Comparison of ENCODE assay signal across 19 cellular contexts in genomic region chr16:69367980-69368379, GRCh38. TPM values are rescaled to one million over a fixed set of nuclear protein-coding genes. Genes with fewer than 3 reads are reported as not detected.
A peak's percentile ranks its signal among the peaks of the same experiment; 100 is the strongest.
DNase-seq lines count a peak whose midpoint lies in the region; ATAC-seq, FAIRE-seq and TF ChIP-seq lines count a peak whose summit lies in the region.
"Had no signal": no experiment of that assay in that cellular context is flagged by ENCODE, and none has a peak within 500 bp of the region (broad histone marks: within the 10 kb centered on the region; RNA-seq: fewer than 3 reads in every experiment).

No MANE protein-coding gene starts in this region.

- H3K4me3 Mint-ChIP-seq in naive B cell = peak overlapping the region in 1 of 8 donors; percentile 25

- H3K36me3 Mint-ChIP-seq in naive B cell = peaks cover 23 to 38% of the 10 kb centered on the region in 2 donors

- FAIRE-seq in bronchial epithelial cell (lab: Jason Lieb, UNC) = no peak
- FAIRE-seq: H54 had no signal

- ATAC-seq in naive B cell (ENCODE audit: low read depth in 2 of 2) = no peak
- ATAC-seq in GM18505 (IDR thresholded peaks at IDR 0.05; ENCODE audit: unreplicated experiment) = no peak
- no peak for ATAC-seq in HG03432 (IDR thresholded peaks at IDR 0.05; ENCODE audit: unreplicated experiment)
- ATAC-seq: gastrocnemius medialis, left ventricle myocardium superior had no signal

- TF ChIP-seq CTCF in NB4 (IDR thresholded peaks at IDR 0.05; ENCODE audit: low read depth, low read length) = no peak
- TF ChIP-seq CTCF in bronchial epithelial cell (IDR thresholded peaks at IDR 0.05; ENCODE audit: insufficient read depth, low read length, severe bottlenecking) = no peak

- H3K27me3 ChIP-seq in bronchial epithelial cell (ENCODE audit: control insufficient read depth, insufficient read depth, low read length) = no peaks in the 10 kb centered on the region
- H3K27me3 ChIP-seq: gastrocnemius medialis, sigmoid colon had no signal

- H3K9me3 Mint-ChIP-seq in naive B cell = peaks cover 0 to 2% (median 0%) of the 10 kb centered on the region in 7 donors

- peak; percentile 47 for DNase-seq in ELF-1 (ENCODE audit: low read depth, low spot score)
- peak; percentile 36 for DNase-seq in NB4 (ENCODE audit: low read depth)
- peak; percentile 21 for DNase-seq in bronchial epithelial cell (ENCODE audit: low read depth)
- no peak for DNase-seq in naive B cell
- DNase-seq in superior temporal gyrus (ENCODE audit: extremely low spot score) = no peak
- DNase-seq in NCI-H2196 treated with DMSO at 0.1 percent for 48 hours (lab: John Stamatoyannopoulos, UW; ENCODE audit: unreplicated experiment) = no peak
- DNase-seq: activated naive CD4-positive, alpha-beta T cell treated with Interleukin-2 at 50 U/mL for 16 hours; Calu3; cortex of kidney; gastrocnemius medialis; left ventricle myocardium superior; NCI-H2029 treated with DMSO at 0.1 percent for 48 hours; NCI-H526; sigmoid colon; stimulated activated CD4-positive, alpha-beta T cell treated with anti-CD3 and anti-CD28 coated beads, Interleukin-2, amount 100 ng/mL, for 24 hours had no signal

- peak overlapping the region in 4 of 6 donors; percentile 27 to 41 (median 32) for H3K27ac Mint-ChIP-seq in naive B cell

- H3K27me3 Mint-ChIP-seq in naive B cell = no peaks in the 10 kb centered on the region

- TF ChIP-seq POLR2A in NB4 (IDR thresholded peaks at IDR 0.05; ENCODE audit: extremely low read depth, insufficient read length) (no peak), GM18505 (IDR thresholded peaks at IDR 0.05; ENCODE audit: borderline replicate concordance, extremely low read depth, insufficient read depth, insufficient read length) (no peak)

- no peak overlapping the region for H3K4me3 ChIP-seq in NB4 (ENCODE audit: low read depth, low read length)
- H3K4me3 ChIP-seq in bronchial epithelial cell (ENCODE audit: low read depth, low read length) = no peak overlapping the region
- H3K4me3 ChIP-seq: gastrocnemius medialis, sigmoid colon had no signal

- peaks cover 11% of the 10 kb centered on the region for H3K36me3 ChIP-seq in bronchial epithelial cell (ENCODE audit: control insufficient read depth, insufficient read depth, low read length)

- peaks cover 28 to 42% (median 38%) of the 10 kb centered on the region in 3 donors for H3K4me1 Mint-ChIP-seq in naive B cell

RNA-seq across cellular contexts. Expression of gene TMED6, which starts 16.4 kb away (rescaled TPM):
- 0.13 TPM in 1 of 2 replicates, not detected in the other for total RNA-seq in bronchial epithelial cell
- polyA plus RNA-seq in naive B cell (ENCODE audit: low read depth in 6 of 6) = under 1 TPM in 1 of 6 donors, not detected in 5; 0.44 TPM
- total RNA-seq: left ventricle myocardium superior, sigmoid colon, temporal lobe had no signal

RNA-seq across cellular contexts. Expression of gene TERF2, which starts 17.8 kb away (rescaled TPM):
- 9.1 and 10.0 TPM in 2 replicates for total RNA-seq in bronchial epithelial cell
- polyA plus RNA-seq in naive B cell (ENCODE audit: low read depth in 6 of 6) = 10 to 100 TPM; 18.5 to 33.6 (median 28.4) TPM

RNA-seq across cellular contexts. Expression of gene NIP7, which starts 28.4 kb away (rescaled TPM):
- 28.8 and 45.5 TPM in 2 replicates for total RNA-seq in bronchial epithelial cell
- polyA plus RNA-seq in naive B cell (ENCODE audit: low read depth in 6 of 6) = 10 to 100 TPM; 21.0 to 30.4 (median 23.7) TPM

RNA-seq across cellular contexts. Expression of gene COG8, which starts 28.6 kb away (rescaled TPM):
- 18.2 and 18.7 TPM in 2 replicates for total RNA-seq in bronchial epithelial cell
- 10 to 100 TPM; 25.4 to 57.1 (median 34.3) TPM for polyA plus RNA-seq in naive B cell (ENCODE audit: low read depth in 6 of 6)

RNA-seq across cellular contexts. Expression of gene PDF, which starts 37.6 kb away (rescaled TPM):
- total RNA-seq in bronchial epithelial cell = 25.6 and 31.3 TPM in 2 replicates
- 10 to 100 TPM in 3 of 6 donors, 1 to 10 TPM in 3; 8.7 to 16.0 (median 11.1) TPM for polyA plus RNA-seq in naive B cell (ENCODE audit: low read depth in 6 of 6)

Comparison
In these comparisons a context has a peak if more than half of its experiments do, and no peak if none do; other contexts are left out.
1. DNase-seq: peak in ELF-1 (single experiment), NB4 (single experiment) and bronchial epithelial cell (single experiment); none in naive B cell (single experiment), superior temporal gyrus (single experiment) and NCI-H2196 treated with DMSO at 0.1 percent for 48 hours (single experiment).